In genomic region chr10:110486680-110487410, GRCh38 we compare ENCODE assay signal across 1 cellular context.
TF ChIP-seq lines count a peak whose summit lies in the region.

No MANE protein-coding gene starts in this region.

TF ChIP-seq in GM12878, 131 proteins besides CTCF, POLR2A, EP300 and RAD21:
- TF ChIP-seq CUX1 (IDR thresholded peaks at IDR 0.05; ENCODE audit: insufficient replicate concordance, low read depth, low read length) (no peak), PAX5 (IDR thresholded peaks at IDR 0.05; ENCODE audit: borderline replicate concordance, low read depth, low read length) (0 out of 2 replicates have a peak, but pooled peaks have one; percentile 46)
